In the genomic region with DNA sequence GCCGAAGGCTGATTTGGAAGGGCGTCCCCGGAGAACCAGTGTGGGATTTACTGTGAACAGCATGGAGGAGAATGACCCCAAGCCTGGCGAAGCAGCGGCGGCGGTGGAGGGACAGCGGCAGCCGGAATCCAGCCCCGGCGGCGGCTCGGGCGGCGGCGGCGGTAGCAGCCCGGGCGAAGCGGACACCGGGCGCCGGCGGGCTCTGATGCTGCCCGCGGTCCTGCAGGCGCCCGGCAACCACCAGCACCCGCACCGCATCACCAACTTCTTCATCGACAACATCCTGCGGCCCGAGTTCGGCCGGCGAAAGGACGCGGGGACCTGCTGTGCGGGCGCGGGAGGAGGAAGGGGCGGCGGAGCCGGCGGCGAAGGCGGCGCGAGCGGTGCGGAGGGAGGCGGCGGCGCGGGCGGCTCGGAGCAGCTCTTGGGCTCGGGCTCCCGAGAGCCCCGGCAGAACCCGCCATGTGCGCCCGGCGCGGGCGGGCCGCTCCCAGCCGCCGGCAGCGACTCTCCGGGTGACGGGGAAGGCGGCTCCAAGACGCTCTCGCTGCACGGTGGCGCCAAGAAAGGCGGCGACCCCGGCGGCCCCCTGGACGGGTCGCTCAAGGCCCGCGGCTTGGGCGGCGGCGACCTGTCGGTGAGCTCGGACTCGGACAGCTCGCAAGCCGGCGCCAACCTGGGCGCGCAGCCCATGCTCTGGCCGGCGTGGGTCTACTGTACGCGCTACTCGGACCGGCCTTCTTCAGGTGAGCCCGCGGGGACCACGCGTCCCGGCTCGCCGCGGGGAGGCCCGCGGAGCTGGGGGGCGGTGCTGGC, we compare ENCODE assay signal across 11 cellular contexts. TPM values are rescaled to one million over a fixed set of nuclear protein-coding genes. Genes with fewer than 3 reads are reported as not detected.
DNase-seq lines count a peak whose midpoint lies in the region; ATAC-seq and TF ChIP-seq lines count a peak whose summit lies in the region.
"Had no signal": no experiment of that assay in that cellular context is flagged by ENCODE, and none has a peak within 500 bp of the region (broad histone marks: within the 10 kb centered on the region; RNA-seq: fewer than 3 reads in every experiment).

No MANE protein-coding gene starts in this region.

- no peak for TF ChIP-seq RAD21 in SK-N-SH (IDR thresholded peaks at IDR 0.05; ENCODE audit: low read length)

- peaks cover 96% of the 10 kb centered on the region for H3K27me3 ChIP-seq in SK-N-SH (ENCODE audit: insufficient read depth)

- peaks cover 8% of the 10 kb centered on the region in 2 experiments; a peak in 3 of 4 replicates for H3K4me1 ChIP-seq in SK-N-SH (ENCODE audit: control insufficient read depth in 1 of 2, insufficient read depth in 2 of 2, low read depth in 1 of 2, low read length in 1 of 2)

- peaks cover 19% of the 10 kb centered on the region for H4K20me1 ChIP-seq in SK-N-SH (ENCODE audit: insufficient read depth)

- peak overlapping the region; percentile 7 for H3K4me3 Mint-ChIP-seq in activated naive CD8-positive, alpha-beta T cell treated with anti-CD3 and anti-CD28 coated beads for 36 hours
- H3K4me3 Mint-ChIP-seq in stimulated activated naive B cell treated with anti-CD40 and anti-IgM and Interleukin-4, amounts not matched to agents 10 μg/mL and 1 μg/mL and 100 μg/mL, for 72 hours = peak overlapping the region; percentile 72 to 80

- peaks cover 17% of the 10 kb centered on the region for H3K4me1 Mint-ChIP-seq in activated naive CD8-positive, alpha-beta T cell treated with anti-CD3 and anti-CD28 coated beads for 36 hours
- peaks cover 30 to 54% of the 10 kb centered on the region in 2 donors for H3K4me1 Mint-ChIP-seq in stimulated activated naive B cell treated with anti-CD40 and anti-IgM and Interleukin-4, amounts not matched to agents 10 μg/mL and 1 μg/mL and 100 μg/mL, for 72 hours

- H3K9me2 ChIP-seq in SK-N-SH = no peaks in the 10 kb centered on the region

- H3K27ac Mint-ChIP-seq in activated naive CD8-positive, alpha-beta T cell treated with anti-CD3 and anti-CD28 coated beads for 36 hours = no peak overlapping the region
- peak overlapping the region; percentile 76 for H3K27ac Mint-ChIP-seq in stimulated activated naive B cell treated with anti-CD40 and anti-IgM and Interleukin-4, amounts not matched to agents 10 μg/mL and 1 μg/mL and 100 μg/mL, for 72 hours

- H3K4me3 ChIP-seq in SK-N-SH (ENCODE audit: low read depth in 2 of 2, low read length in 1 of 2) (peak overlapping the region in 1 of 2 experiments; percentile 43; a peak in 2 of 4 replicates), lower leg skin (ENCODE audit: low read depth, poor library complexity, severe bottlenecking) (peak overlapping the region; percentile 9)

- no peaks in the 10 kb centered on the region for H3F3A ChIP-seq in SK-N-SH (replicated peaks; ENCODE audit: insufficient read depth)

- no peak for TF ChIP-seq EP300 in SK-N-SH (IDR thresholded peaks at IDR 0.05; ENCODE audit: borderline replicate concordance in 1 of 2, low read depth in 1 of 2, low read length in 1 of 2)

- peak; percentile 77 for DNase-seq in SK-N-SH
- no peak for DNase-seq in activated naive CD8-positive, alpha-beta T cell treated with anti-CD3 and anti-CD28 coated beads for 36 hours
- DNase-seq in lower leg skin (ENCODE audit: low spot score in 2 of 2) = no peak
- no peak for DNase-seq in stimulated activated naive B cell treated with anti-CD40 and anti-IgM and Interleukin-4, amounts not matched to agents 10 μg/mL and 1 μg/mL and 100 μg/mL, for 72 hours
- DNase-seq in SK-N-DZ (ENCODE audit: low spot score) = no peak
- no peak for DNase-seq in NCI-H2107 (lab: John Stamatoyannopoulos, UW)

- WGBS in SK-N-SH (ENCODE audit: low lambda C conversion rate) = 2% methylated on average over 37 of the region's 113 CpGs
- WGBS in lower leg skin, 2 donors = 2% methylated on average over 46 to 103 of the region's 113 CpGs

- H3K4me2 ChIP-seq in SK-N-SH = peak overlapping the region; percentile 74; the same call in 1 of the 2 replicates
- H3K4me2 ChIP-seq: KMS-11 had no signal

- peaks cover 87% of the 10 kb centered on the region for H3K27me3 Mint-ChIP-seq in activated naive CD8-positive, alpha-beta T cell treated with anti-CD3 and anti-CD28 coated beads for 36 hours
- peaks cover 76 to 82% of the 10 kb centered on the region in 2 donors for H3K27me3 Mint-ChIP-seq in stimulated activated naive B cell treated with anti-CD40 and anti-IgM and Interleukin-4, amounts not matched to agents 10 μg/mL and 1 μg/mL and 100 μg/mL, for 72 hours

- H3K27ac ChIP-seq in SK-N-SH (ENCODE audit: low read depth in 2 of 2, low read length in 1 of 2) = no peak overlapping the region
- H3K27ac ChIP-seq: KMS-11, RWPE1, tibial nerve had no signal

- POLR2A ChIA-PET in SK-N-SH (lab: Yijun Ruan, JAX) = no interaction called here

- H3K9me3 ChIP-seq in SK-N-SH = no peaks in the 10 kb centered on the region
- H3K9me3 ChIP-seq: tibial nerve had no signal

- CTCF ChIA-PET in SK-N-SH (lab: Yijun Ruan, JAX) = interaction anchor here (1.6 kb wide), 1 partner anchor 309 kb away, joined by 3 read pairs; no protein-coding TSS in a partner anchor

- H3K9me3 Mint-ChIP-seq in activated naive CD8-positive, alpha-beta T cell treated with anti-CD3 and anti-CD28 coated beads for 36 hours = no peaks in the 10 kb centered on the region
- H3K9me3 Mint-ChIP-seq in stimulated activated naive B cell treated with anti-CD40 and anti-IgM and Interleukin-4, amounts not matched to agents 10 μg/mL and 1 μg/mL and 100 μg/mL, for 72 hours = peaks cover 0 to 3% of the 10 kb centered on the region in 2 donors

- H3K36me3 Mint-ChIP-seq in activated naive CD8-positive, alpha-beta T cell treated with anti-CD3 and anti-CD28 coated beads for 36 hours = peaks cover 2% of the 10 kb centered on the region
- H3K36me3 Mint-ChIP-seq in stimulated activated naive B cell treated with anti-CD40 and anti-IgM and Interleukin-4, amounts not matched to agents 10 μg/mL and 1 μg/mL and 100 μg/mL, for 72 hours = peaks cover 0 to 7% of the 10 kb centered on the region in 2 donors

- intact Hi-C loops in lower leg skin (cut with DNase I; ENCODE audit: low total_unique reads) = no loop called here

- H3K36me3 ChIP-seq in SK-N-SH (replicated peaks in 1 of 2; ENCODE audit: control insufficient read depth in 1 of 2, insufficient read depth in 2 of 2, low read length in 1 of 2) = no peaks in the 10 kb centered on the region
- H3K36me3 ChIP-seq: tibial nerve had no signal

- TF ChIP-seq POLR2A in lower leg skin (IDR thresholded peaks at IDR 0.05) = no peak

- ATAC-seq in SK-N-SH treated with all-trans-retinoic acid at 6 μM for 48 hours (no peak), HG03095 (IDR thresholded peaks at IDR 0.05; ENCODE audit: unreplicated experiment) (no peak)
- no peak for ATAC-seq in stimulated activated naive B cell treated with anti-CD40 and anti-IgM and Interleukin-4, amounts not matched to agents 10 μg/mL and 1 μg/mL and 100 μg/mL, for 72 hours (replicated peaks)

- TF ChIP-seq CTCF in SK-N-SH (IDR thresholded peaks at IDR 0.05) = no peak
- TF ChIP-seq CTCF in lower leg skin (IDR thresholded peaks at IDR 0.05) = no peak

- H2AFZ ChIP-seq in SK-N-SH (ENCODE audit: low read depth) = no peak overlapping the region

- no peaks in the 10 kb centered on the region for H3K79me2 ChIP-seq in SK-N-SH (ENCODE audit: insufficient read depth)

- no peak overlapping the region for H3K9ac ChIP-seq in SK-N-SH
- H3K9ac ChIP-seq: KMS-11 had no signal

TF ChIP-seq in SK-N-SH, 30 proteins besides CTCF, POLR2A, EP300 and RAD21:
- peak; percentile 97 for TF ChIP-seq EZH2phosphoT487 (IDR thresholded peaks at IDR 0.05; ENCODE audit: borderline replicate concordance, low read depth)
- no peak for TF ChIP-seq SMC3 (IDR thresholded peaks at IDR 0.05; ENCODE audit: low read depth, low read length)

TF ChIP-seq in SK-N-SH treated with all-trans-retinoic acid at 6 μM for 48 hours, 23 proteins besides CTCF, POLR2A, EP300 and RAD21 (continues in another document):
- TF ChIP-seq, protein P1, sequence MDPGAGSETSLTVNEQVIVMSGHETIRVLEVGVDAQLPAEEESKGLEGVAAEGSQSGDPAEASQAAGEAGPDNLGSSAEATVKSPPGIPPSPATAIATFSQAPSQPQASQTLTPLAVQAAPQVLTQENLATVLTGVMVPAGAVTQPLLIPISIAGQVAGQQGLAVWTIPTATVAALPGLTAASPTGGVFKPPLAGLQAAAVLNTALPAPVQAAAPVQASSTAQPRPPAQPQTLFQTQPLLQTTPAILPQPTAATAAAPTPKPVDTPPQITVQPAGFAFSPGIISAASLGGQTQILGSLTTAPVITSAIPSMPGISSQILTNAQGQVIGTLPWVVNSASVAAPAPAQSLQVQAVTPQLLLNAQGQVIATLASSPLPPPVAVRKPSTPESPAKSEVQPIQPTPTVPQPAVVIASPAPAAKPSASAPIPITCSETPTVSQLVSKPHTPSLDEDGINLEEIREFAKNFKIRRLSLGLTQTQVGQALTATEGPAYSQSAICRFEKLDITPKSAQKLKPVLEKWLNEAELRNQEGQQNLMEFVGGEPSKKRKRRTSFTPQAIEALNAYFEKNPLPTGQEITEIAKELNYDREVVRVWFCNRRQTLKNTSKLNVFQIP (CRISPR knock-in tag; IDR thresholded peaks at IDR 0.05; ENCODE audit: borderline replicate concordance, low read depth) = no peak
- no peak for TF ChIP-seq RARB (CRISPR knock-in tag; IDR thresholded peaks at IDR 0.05)
- no peak for TF ChIP-seq CSRNP3 (CRISPR knock-in tag; IDR thresholded peaks at IDR 0.05)
- no peak for TF ChIP-seq ZNF8 (CRISPR knock-in tag; IDR thresholded peaks at IDR 0.05)
- no peak for TF ChIP-seq CSDC2 (CRISPR knock-in tag; IDR thresholded peaks at IDR 0.05)
- TF ChIP-seq ZFP30 (CRISPR knock-in tag; IDR thresholded peaks at IDR 0.05) = no peak
- no peak for TF ChIP-seq ARNTL (CRISPR knock-in tag; IDR thresholded peaks at IDR 0.05; ENCODE audit: borderline replicate concordance, low read depth)

RNA-seq across cellular contexts. Expression of gene EN2, which starts 0.6 kb away (rescaled TPM):
- polyA plus RNA-seq in SK-N-SH (2012; rRNA removed) = 0.02 TPM in 1 of 2 replicates, not detected in the other
- 0.01 TPM in 1 of 2 replicates, not detected in the other for polyA plus RNA-seq in SK-N-SH (2012; cell fraction: cytosol; rRNA removed)
- 0.01 TPM in 1 of 2 replicates, not detected in the other for polyA plus RNA-seq in SK-N-SH (2012; cell fraction: nucleus; rRNA removed)
- not detected for total RNA-seq in activated naive CD8-positive, alpha-beta T cell treated with anti-CD3 and anti-CD28 coated beads for 36 hours
- total RNA-seq in lower leg skin = under 1 TPM in 2 of 4 donors, not detected in 2; 0.04 to 0.52 TPM
- polyA plus RNA-seq in SK-N-DZ (2014; cell fraction: cytosol; rRNA removed) = not detected in 2 replicates
- not detected in 2 replicates for polyA plus RNA-seq in SK-N-DZ (2014; cell fraction: nucleus; rRNA removed)
